Comparison of ENCODE assay signal across 21 cellular contexts in genomic region chr7:131568510-131568909, GRCh38. TPM values are rescaled to one million over a fixed set of nuclear protein-coding genes. Genes with fewer than 3 reads are reported as not detected.
DNase-seq lines count a peak whose midpoint lies in the region; ATAC-seq, FAIRE-seq and TF ChIP-seq lines count a peak whose summit lies in the region.
"Had no signal": no experiment of that assay in that cellular context is flagged by ENCODE, and none has a peak within 500 bp of the region (broad histone marks: within the 10 kb centered on the region; RNA-seq: fewer than 3 reads in every experiment).

No MANE protein-coding gene starts in this region.

- peaks cover 53% of the 10 kb centered on the region for H3K27me3 Mint-ChIP-seq in neural crest cell (ENCODE audit: low read depth)

- no peaks in the 10 kb centered on the region for H4K20me1 ChIP-seq in HepG2 (ENCODE audit: insufficient read depth, low read length)

- no peak for TF ChIP-seq POLR2A in HepG2 (IDR thresholded peaks at IDR 0.05; ENCODE audit: insufficient read depth in 1 of 2, low read depth in 2 of 2, low read length in 2 of 2)

- H3K4me1 ChIP-seq in left ventricle myocardium inferior (no peaks in the 10 kb centered on the region), HepG2 (ENCODE audit: insufficient read depth, low read length) (peaks cover 16% of the 10 kb centered on the region)
- H3K4me1 ChIP-seq: BE2C had no signal

- DNase-seq in left ventricle myocardium inferior (no peak), left ventricle myocardium superior (no peak), dermis blood vessel endothelial cell (peak; percentile 36), neural crest cell (ENCODE audit: low read depth, low spot score) (no peak), HepG2 (ENCODE audit: low spot score) (no peak)
- DNase-seq: ACHN; BE2C; C1 segment of cervical spinal cord; CD4-positive, CD25-positive, alpha-beta regulatory T cell; DMS153; DMS79; GDM1; H7; HFFc6 had no signal

- no peaks in the 10 kb centered on the region for H3K36me3 ChIP-seq in left ventricle myocardium inferior
- H3K36me3 ChIP-seq in HepG2 (replicated peaks in 1 of 2; ENCODE audit: control insufficient read depth in 1 of 2, insufficient read depth in 2 of 2, low read length in 2 of 2): no peaks in the 10 kb centered on the region
- H3K36me3 ChIP-seq: BE2C had no signal

- no peak overlapping the region for H2AFZ ChIP-seq in HepG2 (ENCODE audit: low read length)
- H2AFZ ChIP-seq: GM23338 had no signal

- TF ChIP-seq RAD21 in HepG2 (CRISPR knock-in tag; IDR thresholded peaks at IDR 0.05): no peak

- H3K4me2 ChIP-seq in HepG2 (ENCODE audit: low read depth, low read length): no peak overlapping the region
- H3K4me2 ChIP-seq: GM23338 had no signal

- no peaks in the 10 kb centered on the region for H3K9me3 Mint-ChIP-seq in neural crest cell
- H3K9me3 Mint-ChIP-seq: CD4-positive, CD25-positive, alpha-beta regulatory T cell; GM23338; HFFc6 had no signal

- in situ Hi-C loops in HepG2 (cut with HindIII; ENCODE audit: extremely low pct_ligation_motif_present, low pct_unique_long_range_greater_than_20kb): no loop called here

- no peak overlapping the region for H3K9ac ChIP-seq in HepG2 (ENCODE audit: insufficient read depth, low read depth, low read length)

- H3K27ac Mint-ChIP-seq in neural crest cell (ENCODE audit: unreplicated experiment): no peak overlapping the region
- H3K27ac Mint-ChIP-seq: CD4-positive, CD25-positive, alpha-beta regulatory T cell; GM23338; HFFc6 had no signal

- H3K36me3 Mint-ChIP-seq in neural crest cell (ENCODE audit: low read depth): no peaks in the 10 kb centered on the region
- H3K36me3 Mint-ChIP-seq: CD4-positive, CD25-positive, alpha-beta regulatory T cell had no signal

- WGBS in HepG2 (ENCODE audit: low lambda C conversion rate): 67% methylated on average over 6 of the region's 6 CpGs

- CTCF ChIA-PET in HepG2 (lab: Yijun Ruan, JAX; ENCODE audit: low intra/inter-chr PET ratio, low total read pairs): no interaction called here

- intact Hi-C loops in left ventricle myocardium inferior (cut with micrococcal nuclease) (no loop called here), left ventricle myocardium superior (cut with micrococcal nuclease) (no loop called here), HepG2 (cut with micrococcal nuclease; ENCODE audit: unreplicated experiment) (no loop called here)

- H3K27ac ChIP-seq in left ventricle myocardium inferior (replicated peaks) (peak overlapping the region; percentile 30), HepG2 (ENCODE audit: extremely low read length, insufficient read depth, low read length) (no peak overlapping the region)

- H3K27me3 ChIP-seq in left ventricle myocardium inferior (ENCODE audit: low read depth): no peaks in the 10 kb centered on the region
- H3K27me3 ChIP-seq in HepG2 (ENCODE audit: control insufficient read depth in 1 of 2, insufficient read depth in 2 of 2, low read length in 2 of 2): peaks cover under 1 to 14% of the 10 kb centered on the region in 2 experiments; a peak in 3 of 5 replicates
- H3K27me3 ChIP-seq: BE2C had no signal

- H3K79me2 ChIP-seq in HepG2 (ENCODE audit: insufficient read depth, low read length): no peaks in the 10 kb centered on the region

- TF ChIP-seq EP300 in HepG2 (IDR thresholded peaks at IDR 0.05; ENCODE audit: low read depth in 2 of 2, low read length in 2 of 2): no peak
- no peak for TF ChIP-seq EP300 in HepG2 (CRISPR knock-in tag; IDR thresholded peaks at IDR 0.05; ENCODE audit: borderline replicate concordance)

- no peak for FAIRE-seq in HepG2 (lab: Jason Lieb, UNC)
- FAIRE-seq: A204.1, GM12892, GM18507 had no signal

- BruUV-seq in HepG2 (replicated peaks; lab: Mats Ljungman, UMichigan): no TSS peak

- H3K9me3 ChIP-seq in left ventricle myocardium inferior (replicated peaks): no peaks in the 10 kb centered on the region
- no peaks in the 10 kb centered on the region for H3K9me3 ChIP-seq in HepG2 (ENCODE audit: low read length)
- H3K9me3 ChIP-seq: BE2C had no signal

- TF ChIP-seq CTCF in left ventricle myocardium inferior (IDR thresholded peaks at IDR 0.05; ENCODE audit: borderline replicate concordance) (no peak), neural crest cell (conservative IDR thresholded peaks at IDR 0.05) (no peak), HepG2 (CRISPR knock-in tag; IDR thresholded peaks at IDR 0.05) (no peak)

- POLR2A ChIA-PET in HepG2 (lab: Yijun Ruan, JAX): no interaction called here

- no peak for ATAC-seq in left ventricle myocardium superior
- no peak for ATAC-seq in GM18517 (IDR thresholded peaks at IDR 0.05; ENCODE audit: unreplicated experiment)
- ATAC-seq in HepG2: no peak
- ATAC-seq in HG03175 (IDR thresholded peaks at IDR 0.05; ENCODE audit: unreplicated experiment): no peak
- ATAC-seq: HCT116 had no signal

- peak overlapping the region; percentile 14 for H3K4me3 Mint-ChIP-seq in neural crest cell
- H3K4me3 Mint-ChIP-seq: CD4-positive, CD25-positive, alpha-beta regulatory T cell; GM23338; HFFc6 had no signal

- H3K4me3 ChIP-seq in left ventricle myocardium inferior (no peak overlapping the region), HepG2 (replicated peaks in 1 of 3; ENCODE audit: insufficient read depth in 1 of 3, low read depth in 2 of 3, low read length in 3 of 3) (no peak overlapping the region)
- H3K4me3 ChIP-seq: GM23338 had no signal

- peaks cover 36% of the 10 kb centered on the region for H3K4me1 Mint-ChIP-seq in neural crest cell

TF ChIP-seq in HepG2, 621 proteins besides CTCF, POLR2A, EP300 and RAD21 (continues in another document):
- TF ChIP-seq ARNT2 (CRISPR knock-in tag; IDR thresholded peaks at IDR 0.05; ENCODE audit: low read depth) (no peak), SYNCRIP (IDR thresholded peaks at IDR 0.05; ENCODE audit: insufficient read depth, low read depth, low read length) (no peak), DZIP1 (CRISPR knock-in tag; IDR thresholded peaks at IDR 0.05) (no peak), RCOR2 (CRISPR knock-in tag; IDR thresholded peaks at IDR 0.05) (no peak), REL (CRISPR knock-in tag; conservative IDR thresholded peaks at IDR 0.05) (no peak), POLR2G (IDR thresholded peaks at IDR 0.05; ENCODE audit: low read depth, low read length) (no peak), DNMT3B (CRISPR knock-in tag; conservative IDR thresholded peaks at IDR 0.05) (no peak), ZNF737 (CRISPR knock-in tag; IDR thresholded peaks at IDR 0.05; ENCODE audit: borderline replicate concordance) (no peak), HOXA7 (CRISPR knock-in tag; IDR thresholded peaks at IDR 0.05) (no peak), ZC3H4 (CRISPR knock-in tag; IDR thresholded peaks at IDR 0.05; ENCODE audit: borderline replicate concordance) (no peak)

RNA-seq across cellular contexts. Expression of gene PODXL, which starts 12.1 kb away (rescaled TPM):
- 67.4 TPM for total RNA-seq in left ventricle myocardium inferior
- 61.2 TPM for total RNA-seq in left ventricle myocardium superior
- total RNA-seq in dermis blood vessel endothelial cell: 98.4 and 257 TPM in 2 replicates
- 21.4 and 22.5 TPM in 2 replicates for total RNA-seq in neural crest cell
- 0.22 and 0.24 TPM in 2 replicates for total RNA-seq in HepG2 (2016; rRNA removed; fragmentation: Illumina TruSeq; extraction: Trizol)
- total RNA-seq in HepG2 (2016; cell fraction: cytosol; rRNA removed; fragmentation: Illumina TruSeq; extraction: Trizol; ENCODE audit: low read depth): 0.09 TPM in 1 of 2 replicates, not detected in the other
- total RNA-seq in HepG2 (2016; cell fraction: insoluble cytoplasmic fraction; rRNA removed; fragmentation: Illumina TruSeq; extraction: Trizol): 0.17 and 0.24 TPM in 2 replicates
- 0.12 and 0.21 TPM in 2 replicates for total RNA-seq in HepG2 (2016; cell fraction: membrane; rRNA removed; fragmentation: Illumina TruSeq; extraction: Trizol)
- total RNA-seq in HepG2 (2016; cell fraction: nucleus; rRNA removed; fragmentation: Illumina TruSeq; extraction: Trizol): 0.47 and 1.1 TPM in 2 replicates
- polyA plus RNA-seq in HepG2 (2011; rRNA removed): 0.33 and 0.54 TPM in 2 replicates
- polyA plus RNA-seq in HepG2 (2011; cell fraction: cytosol; rRNA removed): 0.18 and 0.35 TPM in 2 replicates
- 0.38 and 0.55 TPM in 2 replicates for polyA plus RNA-seq in HepG2 (2011; cell fraction: nucleus; rRNA removed)
- 0.19 and 0.63 TPM in 2 replicates for polyA plus RNA-seq in HepG2 (2012)
- 0.01 and 0.31 TPM in 2 replicates for polyA plus RNA-seq in HepG2 (2016; cell fraction: cytosol; fragmentation: Illumina TruSeq; extraction: Trizol; ENCODE audit: low read depth)
- polyA plus RNA-seq in HepG2 (2016; cell fraction: insoluble cytoplasmic fraction; fragmentation: Illumina TruSeq; extraction: Trizol; ENCODE audit: low read depth): 0.21 and 0.25 TPM in 2 replicates
- 0.03 and 0.16 TPM in 2 replicates for polyA plus RNA-seq in HepG2 (2016; cell fraction: membrane; fragmentation: Illumina TruSeq; extraction: Trizol; ENCODE audit: low read depth)
- polyA plus RNA-seq in HepG2 (2016; cell fraction: nucleus; fragmentation: Illumina TruSeq; extraction: Trizol; ENCODE audit: insufficient read depth, low read depth): 0.69 and 1.5 TPM in 2 replicates
- polyA minus RNA-seq in HepG2 (2011; rRNA and poly(A)+ RNA removed; ENCODE audit: low replicate concordance): 0.50 and 160 TPM in 2 replicates
- polyA minus RNA-seq in HepG2 (2011; cell fraction: cytosol; rRNA and poly(A)+ RNA removed): 1.5 and 2.1 TPM in 2 replicates
- polyA minus RNA-seq in HepG2 (2011; cell fraction: nucleus; rRNA and poly(A)+ RNA removed): 0.75 and 1.4 TPM in 2 replicates

Comparison
In these comparisons a context has a peak if more than half of its experiments do, and no peak if none do; other contexts are left out.
1. RNA of gene PODXL, which starts 12.1 kb away (total RNA-seq): 98.4 to 257 TPM in dermis blood vessel endothelial cell, 67.4 TPM in left ventricle myocardium inferior (single experiment), 61.2 TPM in left ventricle myocardium superior (single experiment) and 21.4 to 22.5 TPM in neural crest cell; 0.09 to 1.1 TPM in HepG2; every median in the first group is over 10 times any median in the second.